8 cellular contexts compared by ENCODE assay signal in the genomic region with DNA sequence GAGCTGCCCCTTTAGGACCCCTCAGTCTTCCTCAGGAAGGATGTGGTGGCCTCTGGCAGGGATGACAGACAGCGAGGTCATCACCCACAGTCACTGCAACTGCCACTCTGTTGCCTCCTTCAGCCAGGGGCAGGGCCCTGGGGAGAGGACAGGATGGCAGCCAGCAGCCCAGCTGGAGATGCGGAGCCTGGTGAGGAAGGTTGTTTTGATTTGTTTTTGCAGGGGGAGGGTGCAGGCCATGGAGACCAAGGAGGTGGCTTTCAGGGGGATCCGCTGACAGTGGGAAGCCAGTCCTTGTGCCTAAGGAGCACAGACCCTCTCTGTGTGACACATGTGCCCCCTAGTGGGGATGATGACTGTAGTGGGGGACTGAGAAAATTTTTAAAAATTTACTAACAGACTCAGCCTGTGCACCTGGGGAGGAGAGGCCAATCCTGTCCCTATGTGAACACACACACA. TPM values are rescaled to one million over a fixed set of nuclear protein-coding genes. Genes with fewer than 3 reads are reported as not detected.
A peak's percentile ranks its signal among the peaks of the same experiment; 100 is the strongest.
DNase-seq lines count a peak whose midpoint lies in the region; ATAC-seq, FAIRE-seq and TF ChIP-seq lines count a peak whose summit lies in the region.

No MANE protein-coding gene starts in this region.

- H3K27me3 ChIP-seq in SU-DHL-6 (ENCODE audit: low read length) (no peaks in the 10 kb centered on the region), GM12878 (replicated peaks in 1 of 2; ENCODE audit: control insufficient read depth in 2 of 2, insufficient read depth in 2 of 2, low read length in 1 of 2) (peaks cover 0 to 3% of the 10 kb centered on the region in 2 experiments; a peak in 3 of 4 replicates), smooth muscle cell (ENCODE audit: low read depth) (no peaks in the 10 kb centered on the region)

- peak; percentile 79 for TF ChIP-seq RAD21 in GM12878 (IDR thresholded peaks at IDR 0.05; ENCODE audit: insufficient read depth, low read depth, low read length)

- CTCF ChIA-PET in GM12878 (lab: Yijun Ruan, JAX), result interaction anchor here (0.5 to 4.7 kb wide), 14 partner anchors 11 to 382 kb away, joined by 3 to 36 read pairs (median 4); partner anchors contain the start of gene AANAT

- TF ChIP-seq POLR2A in GM12878 (IDR thresholded peaks at IDR 0.05; ENCODE audit: low read depth, low read length), result no peak

- ATAC-seq in GM12878 (peak; percentile 93), GM18520 (IDR thresholded peaks at IDR 0.05; ENCODE audit: unreplicated experiment) (no peak), GM18519 (IDR thresholded peaks at IDR 0.05; ENCODE audit: low FRiP score, unreplicated experiment) (no peak)

- H3K79me2 ChIP-seq in SU-DHL-6 (ENCODE audit: insufficient read depth, low read length) (no peaks in the 10 kb centered on the region), GM12878 (ENCODE audit: control insufficient read depth, insufficient read depth, low read length) (no peaks in the 10 kb centered on the region), smooth muscle cell (ENCODE audit: low read depth) (no peaks in the 10 kb centered on the region)

- peak; percentile 21 for DNase-seq in DMS53 treated with DMSO at 0.1 percent for 48 hours (lab: John Stamatoyannopoulos, UW; ENCODE audit: unreplicated experiment)
- peak; percentile 74 for DNase-seq in KBM-7
- no peak for DNase-seq in GM12878 (ENCODE audit: low read depth, low spot score)
- DNase-seq in hypothalamus (lab: John Stamatoyannopoulos, UW), result peak in 36 of 51 donors; percentile 23 to 77 (median 48)
- no peak for DNase-seq in smooth muscle cell (lab: John Stamatoyannopoulos, UW; ENCODE audit: unreplicated experiment)

- no peaks in the 10 kb centered on the region; the same call in 1 of the 2 replicates for H3K4me1 ChIP-seq in GM12878 (ENCODE audit: control insufficient read depth, insufficient read depth, low read length)
- H3K4me1 ChIP-seq in smooth muscle cell (ENCODE audit: low read depth), result peaks cover 13% of the 10 kb centered on the region

- in situ Hi-C loops in KBM-7 (cut with MboI; ENCODE audit: low pct_unique_long_range_greater_than_20kb, low sequenced_read_pairs) (no loop called here), GM12878 (cut with MboI) (no loop called here)

- intact Hi-C loops in GM12878 (cut with micrococcal nuclease; ENCODE audit: unreplicated experiment), result loop anchor here (1.0 to 2.0 kb wide), 2 partner anchors 24 to 82 kb away; no protein-coding TSS in a partner anchor

- H2AFZ ChIP-seq in SU-DHL-6 (ENCODE audit: low read depth, low read length, severe bottlenecking) (no peak overlapping the region), GM12878 (ENCODE audit: control insufficient read depth, low read depth, low read length) (no peak overlapping the region), smooth muscle cell (ENCODE audit: low read depth) (no peak overlapping the region)

- no peaks in the 10 kb centered on the region for H3K9me3 ChIP-seq in SU-DHL-6 (ENCODE audit: insufficient read depth, low read length)
- H3K9me3 ChIP-seq in GM12878 (replicated peaks; ENCODE audit: control insufficient read depth, insufficient read depth, low read length), result no peaks in the 10 kb centered on the region
- no peaks in the 10 kb centered on the region for H3K9me3 ChIP-seq in smooth muscle cell (replicated peaks; ENCODE audit: low read depth)

- SMC1A ChIA-PET in GM12878 (lab: Charles Lee; ENCODE audit: uncharacterized antibody, unreplicated experiment), result interaction anchor here (1.1 to 3.7 kb wide), 6 partner anchors 11 to 45 kb away, joined by 3 to 18 read pairs (median 7); no protein-coding TSS in a partner anchor

- no peaks in the 10 kb centered on the region for H3K9me2 ChIP-seq in SU-DHL-6 (replicated peaks; ENCODE audit: insufficient read depth, low read length)

- RAD21 ChIA-PET in GM12878 (lab: Charles Lee; ENCODE audit: unreplicated experiment), result interaction anchor here (1.8 to 2.5 kb wide), 2 partner anchors 19 to 24 kb away, joined by 5 to 9 read pairs; no protein-coding TSS in a partner anchor

- no peaks in the 10 kb centered on the region for H3K36me3 ChIP-seq in SU-DHL-6 (ENCODE audit: low read length)
- H3K36me3 ChIP-seq in GM12878 (ENCODE audit: control insufficient read depth in 2 of 2, insufficient read depth in 2 of 2, low read length in 1 of 2), result no peaks in the 10 kb centered on the region; a peak in 1 of 4 replicates
- no peaks in the 10 kb centered on the region for H3K36me3 ChIP-seq in smooth muscle cell (ENCODE audit: low read depth)

- H3K9ac ChIP-seq in SU-DHL-6 (ENCODE audit: low read length) (no peak overlapping the region), GM12878 (ENCODE audit: control insufficient read depth, insufficient read depth, low read length) (no peak overlapping the region), smooth muscle cell (ENCODE audit: low read depth) (no peak overlapping the region)

- H3K27ac ChIP-seq in SU-DHL-6 (ENCODE audit: low read depth, low read length), result no peak overlapping the region
- no peak overlapping the region for H3K27ac ChIP-seq in GM12878 (ENCODE audit: control insufficient read depth, insufficient read depth)
- H3K27ac ChIP-seq in smooth muscle cell (ENCODE audit: low read depth), result no peak overlapping the region

- H3F3A ChIP-seq in SU-DHL-6 (ENCODE audit: insufficient read depth) (no peaks in the 10 kb centered on the region), smooth muscle cell (ENCODE audit: low read depth) (peaks cover 11% of the 10 kb centered on the region)

- WGBS in GM12878 (ENCODE audit: insufficient coverage, insufficient replicate concordance, low lambda C conversion rate, missing lambda C conversion rate), result 76% methylated on average over 3 of the region's 3 CpGs
- WGBS in smooth muscle cell (ENCODE audit: low lambda C conversion rate), result 46% methylated on average over 3 of the region's 3 CpGs

- no peaks in the 10 kb centered on the region for H4K20me1 ChIP-seq in SU-DHL-6 (ENCODE audit: low read depth, low read length)
- H4K20me1 ChIP-seq in GM12878 (ENCODE audit: control insufficient read depth, insufficient read depth), result no peaks in the 10 kb centered on the region
- H4K20me1 ChIP-seq in smooth muscle cell (ENCODE audit: low read depth), result no peaks in the 10 kb centered on the region

- H3K4me3 ChIP-seq in SU-DHL-6 (ENCODE audit: insufficient read depth, low read length, poor library complexity, severe bottlenecking) (no peak overlapping the region), GM12878 (no peak overlapping the region), smooth muscle cell (no peak overlapping the region)

- POLR2A ChIA-PET in GM12878 (lab: Charles Lee), result no interaction called here

- no TSS peak for BruUV-seq in GM12878 (replicated peaks; lab: Mats Ljungman, UMichigan)

- peak; percentile 70 for TF ChIP-seq CTCF in SU-DHL-6 (IDR thresholded peaks at IDR 0.05; ENCODE audit: insufficient read depth, low read length, poor library complexity, severe bottlenecking)
- peak; percentile 65 to 82 (median 80) for TF ChIP-seq CTCF in GM12878 (IDR thresholded peaks at IDR 0.05 in 2 of 3, conservative IDR thresholded peaks at IDR 0.05 in 1 of 3; ENCODE audit: control insufficient read depth in 2 of 3, extremely low read depth in 1 of 3, insufficient read depth in 1 of 3, low read depth in 3 of 3, low read length in 3 of 3)
- peak; percentile 70 for TF ChIP-seq CTCF in smooth muscle cell (IDR thresholded peaks at IDR 0.05; ENCODE audit: borderline replicate concordance, insufficient read depth, poor library complexity, severe bottlenecking)

- TF ChIP-seq EP300 in GM12878 (IDR thresholded peaks at IDR 0.05; ENCODE audit: borderline replicate concordance in 1 of 2, control insufficient read depth in 1 of 2, low read depth in 2 of 2, low read length in 2 of 2), result no peak

- no peak for FAIRE-seq in GM12878 (lab: Jason Lieb, UNC)

- H3K4me2 ChIP-seq in SU-DHL-6 (ENCODE audit: low read depth, low read length, poor library complexity, severe bottlenecking), result no peak overlapping the region
- no peak overlapping the region for H3K4me2 ChIP-seq in GM12878 (ENCODE audit: control insufficient read depth, insufficient read depth)
- H3K4me2 ChIP-seq in smooth muscle cell, result peak overlapping the region; percentile 25

RNA-seq across cellular contexts. Expression of gene PRCD, which starts 7.4 kb away (rescaled TPM):
- total RNA-seq in GM12878 (2013; cell fraction: nucleolus; rRNA removed), result 2.4 TPM in 2 replicates
- total RNA-seq in GM12878 (2014; rRNA removed), result 0.44 TPM in 1 of 2 replicates, not detected in the other
- total RNA-seq in GM12878 (2014; rRNA removed; fragmentation: Illumina TruSeq; extraction: Trizol), result 0.18 TPM in 1 of 2 replicates, not detected in the other
- total RNA-seq in GM12878 (2021), result 0.37 and 0.95 TPM in 2 replicates
- not detected for polyA plus RNA-seq in GM12878 (2011; ENCODE audit: low read depth)
- 0.22 and 0.49 TPM in 2 replicates for polyA plus RNA-seq in GM12878 (2011; rRNA removed)
- 0.24 and 0.48 TPM in 2 replicates for polyA plus RNA-seq in GM12878 (2011; cell fraction: cytosol; rRNA removed)
- 0.50 and 1.4 TPM in 2 replicates for polyA plus RNA-seq in GM12878 (2011; cell fraction: nucleus; rRNA removed)
- 0.45 TPM in 1 of 2 replicates, not detected in the other for polyA plus RNA-seq in GM12878 (2012)
- not detected in 2 replicates for polyA plus RNA-seq in GM12878 (2014; fragmentation: Illumina TruSeq; extraction: Trizol)
- polyA plus RNA-seq in GM12878 (2014; fragmentation: Nextera tagmentation; extraction: Ambion mirVana), result under 1 TPM in 1 of 2 experiments, not detected in 1; 0.31 TPM
- polyA plus RNA-seq in GM12878 (2014; rRNA removed), result 0.51 TPM in 1 of 2 replicates, not detected in the other
- polyA plus RNA-seq in GM12878 (2016; fragmentation: Nextera tagmentation; extraction: Ambion mirVana), result under 1 TPM; 0.37 to 0.55 TPM
- polyA minus RNA-seq in GM12878 (2011; rRNA and poly(A)+ RNA removed), result not detected in 2 replicates
- not detected in 2 replicates for polyA minus RNA-seq in GM12878 (2011; cell fraction: cytosol; rRNA and poly(A)+ RNA removed)
- not detected in 2 replicates for polyA minus RNA-seq in GM12878 (2011; cell fraction: nucleus; rRNA and poly(A)+ RNA removed)
- 0.31 and 1.4 TPM in 2 replicates for total RNA-seq in smooth muscle cell
- polyA plus RNA-seq in smooth muscle cell, result 5.0 and 5.8 TPM in 2 replicates

RNA-seq across cellular contexts. Expression of gene CYGB, which starts 9.7 kb away (rescaled TPM):
- total RNA-seq in GM12878 (2013; cell fraction: nucleolus; rRNA removed), result not detected in 2 replicates
- total RNA-seq in GM12878 (2014; rRNA removed), result 0.34 TPM in 1 of 2 replicates, not detected in the other
- total RNA-seq in GM12878 (2014; rRNA removed; fragmentation: Illumina TruSeq; extraction: Trizol), result not detected in 2 replicates
- not detected in 2 replicates for total RNA-seq in GM12878 (2021)
- not detected for polyA plus RNA-seq in GM12878 (2011; ENCODE audit: low read depth)
- not detected in 2 replicates for polyA plus RNA-seq in GM12878 (2011; rRNA removed)
- polyA plus RNA-seq in GM12878 (2011; cell fraction: cytosol; rRNA removed), result 0.09 TPM in 1 of 2 replicates, not detected in the other
- 0.25 TPM in 1 of 2 replicates, not detected in the other for polyA plus RNA-seq in GM12878 (2011; cell fraction: nucleus; rRNA removed)
- not detected in 2 replicates for polyA plus RNA-seq in GM12878 (2012)
- not detected in 2 replicates for polyA plus RNA-seq in GM12878 (2014; fragmentation: Illumina TruSeq; extraction: Trizol)
- not detected for polyA plus RNA-seq in GM12878 (2014; fragmentation: Nextera tagmentation; extraction: Ambion mirVana)
- polyA plus RNA-seq in GM12878 (2014; rRNA removed), result not detected in 2 replicates
- not detected for polyA plus RNA-seq in GM12878 (2016; fragmentation: Nextera tagmentation; extraction: Ambion mirVana)
- 0.31 TPM in 1 of 2 replicates, not detected in the other for polyA minus RNA-seq in GM12878 (2011; rRNA and poly(A)+ RNA removed)
- not detected in 2 replicates for polyA minus RNA-seq in GM12878 (2011; cell fraction: cytosol; rRNA and poly(A)+ RNA removed)
- polyA minus RNA-seq in GM12878 (2011; cell fraction: nucleus; rRNA and poly(A)+ RNA removed), result not detected in 2 replicates
- 4.9 and 13.9 TPM in 2 replicates for total RNA-seq in smooth muscle cell
- polyA plus RNA-seq in smooth muscle cell, result 20.5 and 22.2 TPM in 2 replicates

RNA-seq across cellular contexts. Expression of gene ST6GALNAC2, which starts 38.4 kb away (rescaled TPM):
- not detected in 2 replicates for total RNA-seq in GM12878 (2013; cell fraction: nucleolus; rRNA removed)
- 0.23 TPM in 1 of 2 replicates, not detected in the other for total RNA-seq in GM12878 (2014; rRNA removed)
- not detected in 2 replicates for total RNA-seq in GM12878 (2014; rRNA removed; fragmentation: Illumina TruSeq; extraction: Trizol)
- 0.13 and 0.41 TPM in 2 replicates for total RNA-seq in GM12878 (2021)
- polyA plus RNA-seq in GM12878 (2011; ENCODE audit: low read depth), result 0.12 TPM
- polyA plus RNA-seq in GM12878 (2011; rRNA removed), result 0.08 and 0.17 TPM in 2 replicates
- 0.06 and 0.12 TPM in 2 replicates for polyA plus RNA-seq in GM12878 (2011; cell fraction: cytosol; rRNA removed)
- 0.15 and 1.2 TPM in 2 replicates for polyA plus RNA-seq in GM12878 (2011; cell fraction: nucleus; rRNA removed)
- 0.28 TPM in 1 of 2 replicates, not detected in the other for polyA plus RNA-seq in GM12878 (2012)
- not detected in 2 replicates for polyA plus RNA-seq in GM12878 (2014; fragmentation: Illumina TruSeq; extraction: Trizol)
- polyA plus RNA-seq in GM12878 (2014; fragmentation: Nextera tagmentation; extraction: Ambion mirVana), result not detected
- 0.18 TPM in 1 of 2 replicates, not detected in the other for polyA plus RNA-seq in GM12878 (2014; rRNA removed)
- polyA plus RNA-seq in GM12878 (2016; fragmentation: Nextera tagmentation; extraction: Ambion mirVana), result under 1 TPM in 1 of 2 experiments, not detected in 1; 0.24 TPM
- not detected in 2 replicates for polyA minus RNA-seq in GM12878 (2011; rRNA and poly(A)+ RNA removed)
- polyA minus RNA-seq in GM12878 (2011; cell fraction: cytosol; rRNA and poly(A)+ RNA removed), result not detected in 2 replicates
- not detected in 2 replicates for polyA minus RNA-seq in GM12878 (2011; cell fraction: nucleus; rRNA and poly(A)+ RNA removed)
- total RNA-seq in smooth muscle cell, result 6.9 and 9.9 TPM in 2 replicates
- 1.2 and 13.2 TPM in 2 replicates for polyA plus RNA-seq in smooth muscle cell

RNA-seq across cellular contexts. Expression of gene RHBDF2, which starts 46.0 kb away (rescaled TPM):
- 130 and 159 TPM in 2 replicates for total RNA-seq in GM12878 (2013; cell fraction: nucleolus; rRNA removed)
- total RNA-seq in GM12878 (2014; rRNA removed) (22.5 and 31.1 TPM in 2 replicates), GM12878 (2014; rRNA removed; fragmentation: Illumina TruSeq; extraction: Trizol) (10.9 and 12.2 TPM in 2 replicates), GM12878 (2021) (30.5 and 43.0 TPM in 2 replicates), smooth muscle cell (4.9 and 12.2 TPM in 2 replicates)
- polyA plus RNA-seq in GM12878 (2011; ENCODE audit: low read depth), result 10.0 TPM
- polyA plus RNA-seq in GM12878 (2011; rRNA removed) (2.0 and 6.5 TPM in 2 replicates), GM12878 (2014; fragmentation: Illumina TruSeq; extraction: Trizol) (3.7 and 12.9 TPM in 2 replicates), GM12878 (2014; fragmentation: Nextera tagmentation; extraction: Ambion mirVana) (1 to 10 TPM in 1 of 2 experiments, under 1 TPM in 1; 0.97 to 1.1 TPM), GM12878 (2014; rRNA removed) (38.3 and 42.4 TPM in 2 replicates), GM12878 (2016; fragmentation: Nextera tagmentation; extraction: Ambion mirVana) (10 to 100 TPM; 24.5 to 26.4 TPM), smooth muscle cell (20.5 and 25.4 TPM in 2 replicates)
- 7.1 and 8.0 TPM in 2 replicates for polyA plus RNA-seq in GM12878 (2011; cell fraction: cytosol; rRNA removed)
- polyA plus RNA-seq in GM12878 (2011; cell fraction: nucleus; rRNA removed), result 52.8 and 56.2 TPM in 2 replicates
- polyA plus RNA-seq in GM12878 (2012), result 34.5 and 40.1 TPM in 2 replicates
- polyA minus RNA-seq in GM12878 (2011; rRNA and poly(A)+ RNA removed), result 7.6 and 15.0 TPM in 2 replicates
- polyA minus RNA-seq in GM12878 (2011; cell fraction: cytosol; rRNA and poly(A)+ RNA removed), result 7.0 and 7.6 TPM in 2 replicates
- polyA minus RNA-seq in GM12878 (2011; cell fraction: nucleus; rRNA and poly(A)+ RNA removed), result 14.9 and 27.1 TPM in 2 replicates

Comparison
In these comparisons a context has a peak if more than half of its experiments do, and no peak if none do; other contexts are left out.
1. DNase-seq: peak in DMS53 treated with DMSO at 0.1 percent for 48 hours (single experiment), KBM-7 (single experiment) and hypothalamus (36 of 51); none in GM12878 (single experiment) and smooth muscle cell (single experiment).
2. Peak in every context shown above with its lines, with median percentiles within 50 percentile points of each other: CTCF ChIP-seq.